In genomic region chr2:238596571-238597551, GRCh38 we compare ENCODE assay signal across 8 cellular contexts.
A peak's percentile ranks its signal among the peaks of the same experiment; 100 is the strongest.
DNase-seq lines count a peak whose midpoint lies in the region; ATAC-seq, FAIRE-seq and TF ChIP-seq lines count a peak whose summit lies in the region.

No MANE protein-coding gene starts in this region.

- no peaks in the 10 kb centered on the region for H3K9me3 ChIP-seq in PC-9 (ENCODE audit: insufficient read depth, low read depth)
- H3K9me3 ChIP-seq in fibroblast of lung (ENCODE audit: control insufficient read depth, insufficient read depth, low read depth, low read length) = no peaks in the 10 kb centered on the region

- H3K9me2 ChIP-seq in PC-9 (ENCODE audit: insufficient read depth) = no peaks in the 10 kb centered on the region

- H3K27ac Mint-ChIP-seq in nephron = peak overlapping the region; percentile 89 to 98 (median 95)
- no peak overlapping the region for H3K27ac Mint-ChIP-seq in natural killer cell treated with Interleukin-12 subunit alpha and Interleukin-12 subunit beta and Interleukin-15 and Interleukin-18, amount 100 ng/mL, for 72 hours

- H3K4me3 ChIP-seq in PC-9 (no peak overlapping the region), fibroblast of lung (replicated peaks in 1 of 4; ENCODE audit: control extremely low read depth in 1 of 4, insufficient read depth in 1 of 4, low read depth in 3 of 4, low read length in 4 of 4) (no peak overlapping the region)

- H2AFZ ChIP-seq in PC-9 (no peak overlapping the region; the same call in 1 of the 2 replicates), fibroblast of lung (ENCODE audit: low read length) (peak overlapping the region; percentile 45)

- H3K4me2 ChIP-seq in PC-9 (no peak overlapping the region), fibroblast of lung (ENCODE audit: extremely low read depth, insufficient read depth, low read length) (peak overlapping the region; percentile 54)

- H4K20me1 ChIP-seq in PC-9 (ENCODE audit: insufficient read depth) (no peaks in the 10 kb centered on the region), fibroblast of lung (ENCODE audit: control insufficient read depth, extremely low read depth, insufficient read depth, low read length) (no peaks in the 10 kb centered on the region)

- no peaks in the 10 kb centered on the region for H3K9me3 Mint-ChIP-seq in nephron
- H3K9me3 Mint-ChIP-seq in natural killer cell treated with Interleukin-12 subunit alpha and Interleukin-12 subunit beta and Interleukin-15 and Interleukin-18, amount 100 ng/mL, for 72 hours = no peaks in the 10 kb centered on the region

- FAIRE-seq in GM12891 (lab: Jason Lieb, UNC) = no peak

- no TSS peak for BruUV-seq in PC-9 (replicated peaks; lab: Mats Ljungman, UMichigan)

- TF ChIP-seq CTCF in PC-9 (conservative IDR thresholded peaks at IDR 0.05) (no peak), fibroblast of lung (conservative IDR thresholded peaks at IDR 0.05 in 1 of 2, IDR thresholded peaks at IDR 0.05 in 1 of 2; ENCODE audit: low read depth in 1 of 2, low read length in 2 of 2) (no peak), nephron (IDR thresholded peaks at IDR 0.05; ENCODE audit: unreplicated experiment in 3 of 3) (no peak)

- POLR2A ChIA-PET in PC-9 (lab: Charles Lee; ENCODE audit: unreplicated experiment) = interaction anchor here (0.6 kb wide), 1 partner anchor 1816 kb away, joined by 5 read pairs; no protein-coding TSS in a partner anchor

- DNase-seq in AG08396 (ENCODE audit: low spot score) = peak; percentile 90
- peak; percentile 67 to 74 for DNase-seq in PC-9
- DNase-seq in fibroblast of lung (ENCODE audit: low read depth in 2 of 2) = peak; percentile 88 to 95
- DNase-seq in activated CD8-positive, alpha-beta memory T cell treated with anti-CD3 and anti-CD28 coated beads, Interleukin-2, amount 50 U/mL, for 48 hours = no peak
- no peak for DNase-seq in GM12891 (ENCODE audit: insufficient read length, low spot score)
- no peak for DNase-seq in natural killer cell treated with Interleukin-12 subunit alpha and Interleukin-12 subunit beta and Interleukin-15 and Interleukin-18, amount 100 ng/mL, for 72 hours (ENCODE audit: low spot score)

- no peak for TF ChIP-seq POLR2A in GM12891 (IDR thresholded peaks at IDR 0.05; ENCODE audit: low read depth, low read length)

- H3K27me3 Mint-ChIP-seq in nephron (ENCODE audit: low read depth) = no peaks in the 10 kb centered on the region
- peaks cover 7 to 16% of the 10 kb centered on the region in 2 donors for H3K27me3 Mint-ChIP-seq in natural killer cell treated with Interleukin-12 subunit alpha and Interleukin-12 subunit beta and Interleukin-15 and Interleukin-18, amount 100 ng/mL, for 72 hours

- H3K4me1 ChIP-seq in PC-9 (replicated peaks; ENCODE audit: insufficient read depth) (peaks cover 6% of the 10 kb centered on the region; the same call in 1 of the 2 replicates), fibroblast of lung (ENCODE audit: control insufficient read depth, extremely low read depth, insufficient read depth, low read length) (peaks cover 20% of the 10 kb centered on the region)

- H3K27me3 ChIP-seq in PC-9 (ENCODE audit: insufficient read depth, low read depth) = peaks cover 75% of the 10 kb centered on the region
- no peaks in the 10 kb centered on the region for H3K27me3 ChIP-seq in fibroblast of lung (ENCODE audit: control insufficient read depth, insufficient read depth, low read length)

- no peaks in the 10 kb centered on the region for H3K79me2 ChIP-seq in PC-9 (ENCODE audit: low read depth)
- no peaks in the 10 kb centered on the region for H3K79me2 ChIP-seq in fibroblast of lung (ENCODE audit: control insufficient read depth, insufficient read depth, low read length)

- ATAC-seq in GM21390 (IDR thresholded peaks at IDR 0.05; ENCODE audit: unreplicated experiment) = no peak
- ATAC-seq in natural killer cell treated with Interleukin-12 subunit alpha and Interleukin-12 subunit beta and Interleukin-15 and Interleukin-18, amount 100 ng/mL, for 72 hours = no peak

- intact Hi-C loops in PC-9 (cut with micrococcal nuclease; ENCODE audit: unreplicated experiment) = loop anchor here (1.0 to 2.0 kb wide), 3 partner anchors 33 to 87 kb away; no protein-coding TSS in a partner anchor

- peak overlapping the region; percentile 6 to 22 (median 11) for H3K4me3 Mint-ChIP-seq in nephron
- H3K4me3 Mint-ChIP-seq in natural killer cell treated with Interleukin-12 subunit alpha and Interleukin-12 subunit beta and Interleukin-15 and Interleukin-18, amount 100 ng/mL, for 72 hours = no peak overlapping the region

- H3K36me3 Mint-ChIP-seq in nephron (ENCODE audit: low read depth) = no peaks in the 10 kb centered on the region
- H3K36me3 Mint-ChIP-seq in natural killer cell treated with Interleukin-12 subunit alpha and Interleukin-12 subunit beta and Interleukin-15 and Interleukin-18, amount 100 ng/mL, for 72 hours = no peaks in the 10 kb centered on the region

- H3F3A ChIP-seq in PC-9 (ENCODE audit: insufficient read depth, low read depth) = no peaks in the 10 kb centered on the region

- H3K27ac ChIP-seq in PC-9 (no peak overlapping the region), fibroblast of lung (ENCODE audit: insufficient read depth, low read length) (peak overlapping the region; percentile 54)

- H3K9ac ChIP-seq in fibroblast of lung (ENCODE audit: insufficient read depth, low read length) = no peak overlapping the region

- H3K36me3 ChIP-seq in PC-9 (ENCODE audit: low read depth) (no peaks in the 10 kb centered on the region), fibroblast of lung (ENCODE audit: control insufficient read depth, insufficient read depth, low read length) (no peaks in the 10 kb centered on the region)

- H3K4me1 Mint-ChIP-seq in nephron = peaks cover 42% of the 10 kb centered on the region
- peaks cover 0 to 2% of the 10 kb centered on the region in 2 donors for H3K4me1 Mint-ChIP-seq in natural killer cell treated with Interleukin-12 subunit alpha and Interleukin-12 subunit beta and Interleukin-15 and Interleukin-18, amount 100 ng/mL, for 72 hours (ENCODE audit: low read depth in 2 of 2)

- CTCF ChIA-PET in PC-9 (lab: Charles Lee) = interaction anchor here (0.5 kb wide), 1 partner anchor 306 kb away, joined by 5 read pairs; no protein-coding TSS in a partner anchor

TF ChIP-seq in GM12891, 5 proteins besides CTCF, POLR2A, EP300 and RAD21:
- TF ChIP-seq TAF1 (IDR thresholded peaks at IDR 0.05; ENCODE audit: low read depth, low read length) = no peak
- TF ChIP-seq POLR2AphosphoS5 (IDR thresholded peaks at IDR 0.05; ENCODE audit: low read depth, low read length) = no peak
- no peak for TF ChIP-seq PAX5 (IDR thresholded peaks at IDR 0.05; ENCODE audit: insufficient read depth, low read length, severe bottlenecking)
- TF ChIP-seq POU2F2 (IDR thresholded peaks at IDR 0.05; ENCODE audit: low read depth, low read length) = no peak

Comparison
In these comparisons a context has a peak if more than half of its experiments do, and no peak if none do; other contexts are left out.
1. DNase-seq: peak in AG08396 (single experiment), PC-9 (2 of 2) and fibroblast of lung (2 of 2); none in activated CD8-positive, alpha-beta memory T cell treated with anti-CD3 and anti-CD28 coated beads, Interleukin-2, amount 50 U/mL, for 48 hours (single experiment), GM12891 (single experiment) and natural killer cell treated with Interleukin-12 subunit alpha and Interleukin-12 subunit beta and Interleukin-15 and Interleukin-18, amount 100 ng/mL, for 72 hours (single experiment).
2. H3K27ac Mint-ChIP-seq: peak in nephron (3 of 3); none in natural killer cell treated with Interleukin-12 subunit alpha and Interleukin-12 subunit beta and Interleukin-15 and Interleukin-18, amount 100 ng/mL, for 72 hours (0 of 2).